In the genomic region with DNA sequence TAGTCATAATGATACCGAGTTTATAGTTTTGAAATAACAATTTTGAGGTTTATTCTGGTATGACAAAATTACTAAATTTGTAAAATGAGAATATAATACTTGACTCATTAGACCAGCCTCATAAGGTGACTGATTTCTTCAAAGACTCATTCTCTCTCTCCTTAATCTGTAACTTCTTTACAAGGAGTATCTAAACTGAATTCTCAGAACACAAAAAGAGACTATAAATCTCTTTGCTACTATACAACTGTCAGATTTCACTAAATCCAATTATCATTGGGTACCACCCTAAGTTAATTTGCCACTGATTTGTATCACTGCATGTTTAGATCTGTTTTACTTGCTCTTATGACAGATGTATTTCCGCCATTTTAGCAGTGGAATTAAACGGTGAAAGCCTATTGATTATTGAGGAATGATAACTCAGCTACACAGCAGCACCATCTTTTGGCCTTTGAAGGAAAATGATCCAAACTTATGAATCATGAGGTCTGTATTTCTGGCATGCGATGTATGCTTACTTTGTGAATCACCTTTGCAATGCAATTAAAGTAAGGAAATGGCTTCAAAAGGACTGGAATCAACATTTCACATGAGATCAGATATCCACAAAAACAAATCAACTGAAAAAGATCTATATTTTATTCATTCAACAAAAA, we compare ENCODE assay signal across 1 cellular context.
A peak's percentile ranks its signal among the peaks of the same experiment; 100 is the strongest.
TF ChIP-seq lines count a peak whose summit lies in the region.

No MANE protein-coding gene starts in this region.

TF ChIP-seq in A549, 52 proteins besides CTCF, POLR2A, EP300 and RAD21 (continued from another document):
- TF ChIP-seq JUN (IDR thresholded peaks at IDR 0.05), result no peak; a peak in 1 of 5 replicates
- TF ChIP-seq RNF2 (IDR thresholded peaks at IDR 0.05; ENCODE audit: borderline replicate concordance, low read depth), result no peak
- TF ChIP-seq EHF (CRISPR knock-in tag; IDR thresholded peaks at IDR 0.05), result no peak
- no peak for TF ChIP-seq EHMT2 (IDR thresholded peaks at IDR 0.05; ENCODE audit: low read depth)
- TF ChIP-seq, protein P1, sequence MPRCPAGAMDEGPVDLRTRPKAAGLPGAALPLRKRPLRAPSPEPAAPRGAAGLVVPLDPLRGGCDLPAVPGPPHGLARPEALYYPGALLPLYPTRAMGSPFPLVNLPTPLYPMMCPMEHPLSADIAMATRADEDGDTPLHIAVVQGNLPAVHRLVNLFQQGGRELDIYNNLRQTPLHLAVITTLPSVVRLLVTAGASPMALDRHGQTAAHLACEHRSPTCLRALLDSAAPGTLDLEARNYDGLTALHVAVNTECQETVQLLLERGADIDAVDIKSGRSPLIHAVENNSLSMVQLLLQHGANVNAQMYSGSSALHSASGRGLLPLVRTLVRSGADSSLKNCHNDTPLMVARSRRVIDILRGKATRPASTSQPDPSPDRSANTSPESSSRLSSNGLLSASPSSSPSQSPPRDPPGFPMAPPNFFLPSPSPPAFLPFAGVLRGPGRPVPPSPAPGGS (IDR thresholded peaks at IDR 0.05), result no peak
- no peak for TF ChIP-seq RFX5 (IDR thresholded peaks at IDR 0.05)
- peak in 1 of 2 experiments; percentile 59; a peak in 1 of 4 replicates for TF ChIP-seq CEBPB (IDR thresholded peaks at IDR 0.05)
- TF ChIP-seq, protein P2, sequence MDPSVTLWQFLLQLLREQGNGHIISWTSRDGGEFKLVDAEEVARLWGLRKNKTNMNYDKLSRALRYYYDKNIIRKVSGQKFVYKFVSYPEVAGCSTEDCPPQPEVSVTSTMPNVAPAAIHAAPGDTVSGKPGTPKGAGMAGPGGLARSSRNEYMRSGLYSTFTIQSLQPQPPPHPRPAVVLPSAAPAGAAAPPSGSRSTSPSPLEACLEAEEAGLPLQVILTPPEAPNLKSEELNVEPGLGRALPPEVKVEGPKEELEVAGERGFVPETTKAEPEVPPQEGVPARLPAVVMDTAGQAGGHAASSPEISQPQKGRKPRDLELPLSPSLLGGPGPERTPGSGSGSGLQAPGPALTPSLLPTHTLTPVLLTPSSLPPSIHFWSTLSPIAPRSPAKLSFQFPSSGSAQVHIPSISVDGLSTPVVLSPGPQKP (IDR thresholded peaks at IDR 0.05; ENCODE audit: low read depth, low read length), result no peak
- peak; percentile 82; the same call in 1 of the 2 replicates for TF ChIP-seq GATA3 (IDR thresholded peaks at IDR 0.05; ENCODE audit: borderline replicate concordance)
- no peak for TF ChIP-seq POLR2AphosphoS2 (conservative IDR thresholded peaks at IDR 0.05; ENCODE audit: low read length)
- TF ChIP-seq HOXA7 (CRISPR knock-in tag; IDR thresholded peaks at IDR 0.05), result no peak
- no peak for TF ChIP-seq ZC3H11A (IDR thresholded peaks at IDR 0.05)
- TF ChIP-seq, protein P3, sequence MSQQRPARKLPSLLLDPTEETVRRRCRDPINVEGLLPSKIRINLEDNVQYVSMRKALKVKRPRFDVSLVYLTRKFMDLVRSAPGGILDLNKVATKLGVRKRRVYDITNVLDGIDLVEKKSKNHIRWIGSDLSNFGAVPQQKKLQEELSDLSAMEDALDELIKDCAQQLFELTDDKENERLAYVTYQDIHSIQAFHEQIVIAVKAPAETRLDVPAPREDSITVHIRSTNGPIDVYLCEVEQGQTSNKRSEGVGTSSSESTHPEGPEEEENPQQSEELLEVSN (IDR thresholded peaks at IDR 0.05; ENCODE audit: borderline replicate concordance, low read depth), result no peak
- TF ChIP-seq TFCP2L1 (CRISPR knock-in tag; IDR thresholded peaks at IDR 0.05), result no peak
- peak; percentile 58; the same call in 1 of the 2 replicates for TF ChIP-seq FOXS1 (CRISPR knock-in tag; IDR thresholded peaks at IDR 0.05)
- TF ChIP-seq, protein P4, sequence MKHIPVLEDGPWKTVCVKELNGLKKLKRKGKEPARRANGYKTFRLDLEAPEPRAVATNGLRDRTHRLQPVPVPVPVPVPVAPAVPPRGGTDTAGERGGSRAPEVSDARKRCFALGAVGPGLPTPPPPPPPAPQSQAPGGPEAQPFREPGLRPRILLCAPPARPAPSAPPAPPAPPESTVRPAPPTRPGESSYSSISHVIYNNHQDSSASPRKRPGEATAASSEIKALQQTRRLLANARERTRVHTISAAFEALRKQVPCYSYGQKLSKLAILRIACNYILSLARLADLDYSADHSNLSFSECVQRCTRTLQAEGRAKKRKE (CRISPR knock-in tag; IDR thresholded peaks at IDR 0.05; ENCODE audit: low read depth), result no peak
- peak; percentile 51; the same call in 2 of the 3 replicates for TF ChIP-seq SMC3 (IDR thresholded peaks at IDR 0.05)
- TF ChIP-seq TP53 (CRISPR knock-in tag; IDR thresholded peaks at IDR 0.05), result no peak
- peak; percentile 96 for TF ChIP-seq FOSL2 (IDR thresholded peaks at IDR 0.05)
- TF ChIP-seq FOSL2 (CRISPR knock-in tag; IDR thresholded peaks at IDR 0.05), result peak; percentile 98
- TF ChIP-seq, protein P5, sequence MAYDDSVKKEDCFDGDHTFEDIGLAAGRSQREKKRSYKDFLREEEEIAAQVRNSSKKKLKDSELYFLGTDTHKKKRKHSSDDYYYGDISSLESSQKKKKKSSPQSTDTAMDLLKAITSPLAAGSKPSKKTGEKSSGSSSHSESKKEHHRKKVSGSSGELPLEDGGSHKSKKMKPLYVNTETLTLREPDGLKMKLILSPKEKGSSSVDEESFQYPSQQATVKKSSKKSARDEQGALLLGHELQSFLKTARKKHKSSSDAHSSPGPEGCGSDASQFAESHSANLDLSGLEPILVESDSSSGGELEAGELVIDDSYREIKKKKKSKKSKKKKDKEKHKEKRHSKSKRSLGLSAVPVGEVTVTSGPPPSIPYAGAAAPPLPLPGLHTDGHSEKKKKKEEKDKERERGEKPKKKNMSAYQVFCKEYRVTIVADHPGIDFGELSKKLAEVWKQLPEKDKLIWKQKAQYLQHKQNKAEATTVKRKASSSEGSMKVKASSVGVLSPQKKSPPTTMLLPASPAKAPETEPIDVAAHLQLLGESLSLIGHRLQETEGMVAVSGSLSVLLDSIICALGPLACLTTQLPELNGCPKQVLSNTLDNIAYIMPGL (CRISPR knock-in tag; IDR thresholded peaks at IDR 0.05; ENCODE audit: borderline replicate concordance), result no peak
- TF ChIP-seq KDM5A (IDR thresholded peaks at IDR 0.05), result no peak
- no peak for TF ChIP-seq CHD2 (IDR thresholded peaks at IDR 0.05; ENCODE audit: low read length, partially characterized antibody)
- no peak for TF ChIP-seq RARB (CRISPR knock-in tag; IDR thresholded peaks at IDR 0.05)
